In genomic region chr2:228699400-228699799, GRCh38 we compare ENCODE assay signal across 1 cellular context.
TF ChIP-seq lines count a peak whose summit lies in the region.

No MANE protein-coding gene starts in this region.

TF ChIP-seq in WTC11, 78 proteins besides CTCF, POLR2A, EP300 and RAD21 (continued from another document):
- TF ChIP-seq STAT6 (CRISPR knock-in tag; conservative IDR thresholded peaks at IDR 0.05; ENCODE audit: low read depth) = no peak
- TF ChIP-seq CBFB (CRISPR knock-in tag; IDR thresholded peaks at IDR 0.05; ENCODE audit: low read depth) = no peak
- no peak for TF ChIP-seq ATF6 (CRISPR knock-in tag; IDR thresholded peaks at IDR 0.05)
- TF ChIP-seq NR1H2 (CRISPR knock-in tag; IDR thresholded peaks at IDR 0.05) = no peak
- no peak for TF ChIP-seq ATF1 (CRISPR knock-in tag; IDR thresholded peaks at IDR 0.05)
